In the genomic region with DNA sequence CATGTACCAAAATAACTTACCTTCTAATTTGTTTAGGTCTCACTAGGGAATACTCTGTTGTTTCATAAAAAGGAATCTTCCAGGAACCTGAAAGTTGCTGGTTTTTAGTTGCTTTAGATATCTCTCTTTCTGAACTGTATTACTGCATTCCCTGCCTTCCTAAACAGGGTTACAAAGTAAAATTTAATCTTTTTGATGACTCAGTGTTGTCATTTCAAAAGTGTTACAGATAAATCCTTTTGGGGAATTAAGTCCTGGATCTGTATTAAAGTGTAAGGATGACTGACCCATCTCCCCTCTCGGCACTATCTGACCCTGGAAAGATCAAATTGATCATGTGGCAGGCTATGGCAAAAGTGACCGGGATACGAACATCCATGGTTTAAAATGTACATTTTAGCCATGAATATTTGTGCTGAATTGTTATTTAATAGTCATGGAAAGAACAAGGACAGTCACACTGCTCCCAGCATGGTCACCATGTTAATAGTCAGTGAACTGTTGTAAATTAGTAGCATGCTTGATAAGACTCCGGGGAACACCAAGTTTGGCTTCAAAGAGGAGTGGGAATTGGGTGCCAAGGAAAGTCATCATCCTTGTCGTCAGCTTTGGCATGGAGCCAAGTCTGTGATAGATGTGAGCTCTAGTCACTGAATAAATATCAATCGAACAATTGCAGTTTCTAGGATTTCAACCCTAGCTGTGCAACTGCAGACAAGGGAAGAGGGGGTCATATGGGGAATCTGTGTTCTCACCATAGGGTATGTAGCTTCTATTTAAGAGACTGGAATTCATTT, we compare ENCODE assay signal across 1 cellular context.
TF ChIP-seq lines count a peak whose summit lies in the region.

No MANE protein-coding gene starts in this region.

TF ChIP-seq in K562, 482 proteins besides CTCF, POLR2A, EP300 and RAD21 (continued from another document):
- TF ChIP-seq, protein P1, sequence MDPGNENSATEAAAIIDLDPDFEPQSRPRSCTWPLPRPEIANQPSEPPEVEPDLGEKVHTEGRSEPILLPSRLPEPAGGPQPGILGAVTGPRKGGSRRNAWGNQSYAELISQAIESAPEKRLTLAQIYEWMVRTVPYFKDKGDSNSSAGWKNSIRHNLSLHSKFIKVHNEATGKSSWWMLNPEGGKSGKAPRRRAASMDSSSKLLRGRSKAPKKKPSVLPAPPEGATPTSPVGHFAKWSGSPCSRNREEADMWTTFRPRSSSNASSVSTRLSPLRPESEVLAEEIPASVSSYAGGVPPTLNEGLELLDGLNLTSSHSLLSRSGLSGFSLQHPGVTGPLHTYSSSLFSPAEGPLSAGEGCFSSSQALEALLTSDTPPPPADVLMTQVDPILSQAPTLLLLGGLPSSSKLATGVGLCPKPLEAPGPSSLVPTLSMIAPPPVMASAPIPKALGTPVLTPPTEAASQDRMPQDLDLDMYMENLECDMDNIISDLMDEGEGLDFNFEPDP (CRISPR knock-in tag; IDR thresholded peaks at IDR 0.05): no peak
- no peak for TF ChIP-seq HIVEP1 (CRISPR knock-in tag; IDR thresholded peaks at IDR 0.05)
- no peak for TF ChIP-seq CXXC5 (CRISPR knock-in tag; IDR thresholded peaks at IDR 0.05)
